Comparison of ENCODE assay signal across 12 cellular contexts in the genomic region with DNA sequence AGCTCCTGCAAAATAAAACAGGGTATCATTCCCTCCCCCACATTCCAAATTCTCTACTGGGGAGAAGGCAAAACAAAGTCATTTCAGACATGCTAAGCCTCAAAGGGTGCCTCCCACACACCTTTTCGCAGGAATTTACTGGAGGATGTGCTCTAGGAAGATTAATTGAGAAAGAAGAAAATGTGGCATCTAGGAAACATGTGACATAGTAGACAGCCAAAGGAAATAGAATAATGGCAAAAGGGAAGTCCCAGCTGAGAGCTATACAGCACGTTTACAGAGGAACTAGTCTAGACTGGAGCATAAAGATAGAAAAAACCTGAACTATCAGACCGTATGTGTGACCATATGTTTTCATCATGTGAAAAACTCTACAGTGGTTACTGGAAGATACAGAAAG. TPM values are rescaled to one million over a fixed set of nuclear protein-coding genes. Genes with fewer than 3 reads are reported as not detected.
DNase-seq lines count a peak whose midpoint lies in the region; TF ChIP-seq lines count a peak whose summit lies in the region.
"Had no signal": no experiment of that assay in that cellular context is flagged by ENCODE, and none has a peak within 500 bp of the region (broad histone marks: within the 10 kb centered on the region; RNA-seq: fewer than 3 reads in every experiment).

No MANE protein-coding gene starts in this region.

- DNase-seq in GM20000 (ENCODE audit: low spot score) (peak; percentile 5), NOMO-1 treated with dmso at 0.1 percent for 144 hours (lab: John Stamatoyannopoulos, UW; ENCODE audit: unreplicated experiment) (peak; percentile 41), dorsolateral prefrontal cortex (no peak), putamen (ENCODE audit: low spot score) (peak; percentile 65), EL (no peak), posterior cingulate gyrus (no peak), NCI-H526 (lab: John Stamatoyannopoulos, UW) (no peak)
- DNase-seq: activated CD4-positive, CD25-positive, alpha-beta regulatory T cell treated with anti-CD3 and anti-CD28 coated beads, Interleukin-2, amount 50 U/mL, for 72 hours; DMS79 treated with DMSO at 0.1 percent for 48 hours; effector CD8-positive, alpha-beta T cell; spleen had no signal

- no peak overlapping the region for H3K4me3 ChIP-seq in dorsolateral prefrontal cortex
- H3K4me3 ChIP-seq: lung, spleen had no signal

- no peak for TF ChIP-seq CTCF in GM20000 (IDR thresholded peaks at IDR 0.05; ENCODE audit: extremely low read depth, missing control alignments)
- TF ChIP-seq CTCF in dorsolateral prefrontal cortex (IDR thresholded peaks at IDR 0.05 in 54 of 56, conservative IDR thresholded peaks at IDR 0.05 in 2 of 56; ENCODE audit: low read depth in 1 of 56, partially characterized antibody in 56 of 56), result no peak

- peak overlapping the region in 53 of 59 donors; percentile 4 to 80 (median 61) for H3K27ac ChIP-seq in dorsolateral prefrontal cortex
- H3K27ac ChIP-seq: spleen had no signal

- no peaks in the 10 kb centered on the region for H3K27me3 ChIP-seq in dorsolateral prefrontal cortex
- H3K27me3 ChIP-seq: spleen had no signal

- intact Hi-C loops in dorsolateral prefrontal cortex (cut with DNase I) (loop anchor here in 1 of 2 donors (10.0 kb wide), 1 partner anchor 84 kb away; no protein-coding TSS in a partner anchor), posterior cingulate gyrus (cut with DNase I) (no loop called here)

RNA-seq across cellular contexts. Expression of gene MELTF, which starts 58.8 kb away (rescaled TPM):
- total RNA-seq in dorsolateral prefrontal cortex, result 10 to 100 TPM in 96 of 120 experiments, 1 to 10 TPM in 24; 5.1 to 21.8 (median 12.7) TPM

Comparison
In these comparisons a context has a peak if more than half of its experiments do, and no peak if none do; other contexts are left out.
1. DNase-seq: peak in GM20000 (single experiment), NOMO-1 treated with dmso at 0.1 percent for 144 hours (single experiment) and putamen (single experiment); none in dorsolateral prefrontal cortex (0 of 10), EL (single experiment), posterior cingulate gyrus (0 of 10) and NCI-H526 (0 of 2).